Comparison of ENCODE assay signal across 14 cellular contexts in the genomic region with DNA sequence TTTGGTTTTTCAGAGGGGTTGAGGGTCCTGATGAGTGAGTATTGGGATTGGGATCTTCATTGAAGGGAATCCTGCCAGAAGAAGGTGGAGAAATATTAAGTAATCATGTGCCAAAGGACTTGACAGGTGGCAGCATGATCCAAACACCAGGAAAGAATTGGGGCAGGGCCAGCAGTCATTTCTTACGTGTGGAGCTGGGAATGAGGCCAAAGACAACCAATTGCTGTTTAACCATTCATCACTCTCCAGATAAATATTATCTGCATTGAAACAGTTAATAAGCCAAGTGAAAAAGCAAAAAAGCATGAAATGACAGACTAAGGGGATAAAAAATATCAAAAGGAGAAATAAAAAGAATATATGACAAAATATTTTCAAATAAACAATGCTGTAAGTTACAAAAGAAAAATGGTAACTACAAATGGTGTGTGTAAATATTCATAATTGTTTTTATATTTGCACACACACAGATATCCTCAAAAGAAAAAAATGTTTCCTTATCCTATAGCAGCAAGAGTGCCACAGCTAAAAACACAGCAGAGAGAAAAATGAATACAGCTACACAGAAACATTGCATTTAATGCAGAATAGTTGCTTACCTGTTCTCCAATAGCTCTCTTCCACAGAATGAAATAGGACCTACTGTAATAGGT. TPM values are rescaled to one million over a fixed set of nuclear protein-coding genes. Genes with fewer than 3 reads are reported as not detected.
DNase-seq lines count a peak whose midpoint lies in the region; ATAC-seq, FAIRE-seq and TF ChIP-seq lines count a peak whose summit lies in the region.
"Had no signal": no experiment of that assay in that cellular context is flagged by ENCODE, and none has a peak within 500 bp of the region (broad histone marks: within the 10 kb centered on the region; RNA-seq: fewer than 3 reads in every experiment).

No MANE protein-coding gene starts in this region.

- no peak overlapping the region for H2AFZ ChIP-seq in keratinocyte (ENCODE audit: control insufficient read depth, low read length)

- H3K9ac ChIP-seq in keratinocyte (ENCODE audit: control insufficient read depth, extremely low read depth, insufficient read depth, low read length), result no peak overlapping the region

- TF ChIP-seq CTCF in astrocyte of the cerebellum (IDR thresholded peaks at IDR 0.05; ENCODE audit: low read depth, low read length, missing control alignments) (no peak), keratinocyte (optimal IDR thresholded peaks at IDR 0.05 in 1 of 3, IDR thresholded peaks at IDR 0.05 in 1 of 3, conservative IDR thresholded peaks at IDR 0.05 in 1 of 3; ENCODE audit: extremely low read depth in 1 of 3, insufficient read depth in 2 of 3, low read length in 3 of 3) (no peak), coronary artery (IDR thresholded peaks at IDR 0.05) (no peak)

- H4K20me1 ChIP-seq in keratinocyte (ENCODE audit: control insufficient read depth, extremely low read depth, insufficient read depth, low read length), result no peaks in the 10 kb centered on the region

- no peak overlapping the region for H3K4me2 ChIP-seq in keratinocyte (ENCODE audit: control insufficient read depth, extremely low read depth, insufficient read depth, low read depth, low read length)

- no peaks in the 10 kb centered on the region for H3K9me1 ChIP-seq in keratinocyte (ENCODE audit: control insufficient read depth, extremely low read depth, insufficient read depth, low read length)

- H3K4me1 ChIP-seq in keratinocyte (ENCODE audit: control insufficient read depth, extremely low read depth, insufficient read depth, low read length), result peaks cover 6% of the 10 kb centered on the region
- H3K4me1 ChIP-seq: gastrocnemius medialis had no signal

- DNase-seq in DMS153 (lab: John Stamatoyannopoulos, UW), result peak; percentile 13
- DNase-seq in NCI-H146 (lab: John Stamatoyannopoulos, UW), result peak; percentile 34
- peak; percentile 27 for DNase-seq in astrocyte of the cerebellum (ENCODE audit: low read depth)
- DNase-seq in keratinocyte (ENCODE audit: low read depth, low spot score), result peak; percentile 26
- no peak for DNase-seq in coronary artery (ENCODE audit: low spot score)
- DNase-seq in RKO (ENCODE audit: low spot score), result no peak
- DNase-seq in NCI-H1436 treated with DMSO at 0.1 percent for 48 hours (lab: John Stamatoyannopoulos, UW), result no peak
- DNase-seq: activated CD8-positive, alpha-beta memory T cell treated with anti-CD3 and anti-CD28 coated beads, Interleukin-2, amount 10 ng/mL, durations not matched to agents 7 days and 5 days; CD4-positive, CD25-positive, alpha-beta regulatory T cell; gastrocnemius medialis; stimulated activated CD8-positive, alpha-beta memory T cell treated with anti-CD3 and anti-CD28 coated beads, Interleukin-4, amount 100 ng/mL, for 48 hours; T-helper 2 cell had no signal

- peak; percentile 60 for FAIRE-seq in keratinocyte (lab: Jason Lieb, UNC)

- H3K4me3 ChIP-seq in astrocyte of the cerebellum (ENCODE audit: low read depth, low read length), result no peak overlapping the region
- H3K4me3 ChIP-seq in keratinocyte (ENCODE audit: control insufficient read depth in 2 of 3, extremely low read depth in 1 of 3, insufficient read depth in 2 of 3, low read depth in 1 of 3, low read length in 3 of 3), result no peak overlapping the region
- H3K4me3 ChIP-seq in coronary artery, result no peak overlapping the region
- H3K4me3 ChIP-seq: cardiac muscle cell, gastrocnemius medialis had no signal

- in situ Hi-C loops in astrocyte of the cerebellum (cut with HindIII; ENCODE audit: low sequenced_read_pairs), result no loop called here

- dilution Hi-C loops in keratinocyte (cut with MboI; ENCODE audit: extremely low pct_ligation_motif_present, low sequenced_read_pairs), result no loop called here

- no peaks in the 10 kb centered on the region for H3K9me3 ChIP-seq in keratinocyte (ENCODE audit: control insufficient read depth, low read depth, low read length)
- H3K9me3 ChIP-seq: gastrocnemius medialis had no signal

- H3K36me3 ChIP-seq in keratinocyte (ENCODE audit: control insufficient read depth in 2 of 2, extremely low read depth in 1 of 2, insufficient read depth in 2 of 2, low read length in 2 of 2), result no peaks in the 10 kb centered on the region

- H3K27ac ChIP-seq in keratinocyte (ENCODE audit: control insufficient read depth, insufficient read depth, low read length) (no peak overlapping the region), coronary artery (no peak overlapping the region)
- H3K27ac ChIP-seq: cardiac muscle cell, gastrocnemius medialis had no signal

- ATAC-seq in HG03442 (IDR thresholded peaks at IDR 0.05; ENCODE audit: unreplicated experiment), result no peak
- ATAC-seq: activated CD8-positive, alpha-beta memory T cell treated with anti-CD3 and anti-CD28 coated beads, Interleukin-2, amount 10 ng/mL, durations not matched to agents 7 days and 5 days; gastrocnemius medialis had no signal

- H3K79me2 ChIP-seq in keratinocyte (ENCODE audit: control insufficient read depth, insufficient read depth, low read length), result no peaks in the 10 kb centered on the region

- no peaks in the 10 kb centered on the region for H3K27me3 ChIP-seq in keratinocyte (ENCODE audit: control insufficient read depth, extremely low read depth, insufficient read depth, low read length)
- H3K27me3 ChIP-seq: cardiac muscle cell, gastrocnemius medialis had no signal

RNA-seq across cellular contexts. Expression of gene C2CD5, which starts 26.1 kb away (rescaled TPM):
- polyA plus RNA-seq in keratinocyte, result 9.5 to 17.7 TPM (median 9.7 TPM) in 3 replicates
- polyA plus RNA-seq in keratinocyte (2011; ENCODE audit: low read depth), result 18.9 TPM
- polyA plus RNA-seq in keratinocyte (2011; cell fraction: cytosol; rRNA removed), result 5.6 and 15.9 TPM in 2 replicates
- polyA plus RNA-seq in keratinocyte (2011; cell fraction: nucleus; rRNA removed), result 10.4 and 13.6 TPM in 2 replicates
- 5.4 and 8.2 TPM in 2 replicates for polyA plus RNA-seq in keratinocyte (2012; ENCODE audit: low replicate concordance)
- polyA minus RNA-seq in keratinocyte, result 8.3 to 22.5 TPM (median 10.8 TPM) in 3 replicates
- 6.3 TPM for polyA minus RNA-seq in keratinocyte (2011; cell fraction: cytosol; rRNA and poly(A)+ RNA removed)
- polyA minus RNA-seq in keratinocyte (2011; cell fraction: nucleus; rRNA and poly(A)+ RNA removed), result 13.2 and 25.1 TPM in 2 replicates

Comparison
In these comparisons a context has a peak if more than half of its experiments do, and no peak if none do; other contexts are left out.
1. DNase-seq: peak in DMS153 (single experiment), NCI-H146 (single experiment), astrocyte of the cerebellum (single experiment) and keratinocyte (single experiment); none in coronary artery (single experiment), RKO (single experiment) and NCI-H1436 treated with DMSO at 0.1 percent for 48 hours (single experiment).